In the genomic region with DNA sequence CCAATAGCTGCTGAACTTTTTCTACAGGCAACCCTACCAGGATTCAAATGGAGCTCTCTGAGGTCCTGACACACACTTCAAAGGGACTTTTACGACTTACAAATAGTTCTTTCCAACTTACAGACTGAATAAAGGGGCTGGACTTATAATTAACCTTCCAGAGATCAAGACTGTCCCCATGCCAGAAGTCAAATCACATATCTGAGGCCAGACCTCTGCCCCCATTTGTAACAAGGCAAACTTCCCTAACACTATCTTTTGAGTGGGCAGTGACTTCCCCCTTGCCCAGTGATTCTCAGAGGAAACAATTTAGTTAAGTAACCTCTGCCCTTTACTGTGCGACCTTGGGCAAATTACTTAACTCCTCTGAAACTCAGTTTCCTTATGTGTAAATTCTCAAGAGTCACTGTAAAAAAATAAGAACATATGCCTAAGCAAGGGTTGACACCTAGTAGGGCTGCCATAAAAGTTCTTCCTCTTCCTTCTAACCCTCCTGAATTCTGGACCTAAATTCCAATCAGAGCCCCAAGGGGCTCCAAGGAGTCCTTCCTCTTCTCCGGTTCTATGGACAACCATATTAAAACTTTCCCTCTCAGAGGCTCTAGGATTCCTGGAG, we compare ENCODE assay signal across 8 cellular contexts. TPM values are rescaled to one million over a fixed set of nuclear protein-coding genes. Genes with fewer than 3 reads are reported as not detected.
DNase-seq lines count a peak whose midpoint lies in the region; ATAC-seq, FAIRE-seq and TF ChIP-seq lines count a peak whose summit lies in the region.

No MANE protein-coding gene starts in this region.

- no peak for FAIRE-seq in HTR-8/SVneo (lab: Jason Lieb, UNC)

- peak overlapping the region; percentile 96 to 97 for H3K4me3 ChIP-seq in muscle layer of duodenum (ENCODE audit: low read depth in 1 of 2, low read length in 2 of 2)

- no peak for ATAC-seq in GM18873 (IDR thresholded peaks at IDR 0.05; ENCODE audit: low FRiP score, unreplicated experiment)
- ATAC-seq in HG02973 (IDR thresholded peaks at IDR 0.05; ENCODE audit: unreplicated experiment), result no peak

- H3K27ac ChIP-seq in muscle layer of duodenum (ENCODE audit: low read length), result peak overlapping the region; percentile 98

- H3K4me1 ChIP-seq in muscle layer of duodenum (ENCODE audit: control insufficient read depth in 1 of 2, insufficient read depth in 2 of 2, low read length in 2 of 2), result peaks cover 24 to 46% of the 10 kb centered on the region in 2 donors

- H3K27me3 Mint-ChIP-seq in chondrocyte (ENCODE audit: low read depth), result no peaks in the 10 kb centered on the region

- peak overlapping the region; percentile 92 for H3K27ac Mint-ChIP-seq in chondrocyte (ENCODE audit: unreplicated experiment)

- H3K9me3 ChIP-seq in muscle layer of duodenum (ENCODE audit: control insufficient read depth in 1 of 2, low read length in 2 of 2), result no peaks in the 10 kb centered on the region

- no peaks in the 10 kb centered on the region for H3K36me3 Mint-ChIP-seq in chondrocyte (ENCODE audit: low read depth)

- no peak for TF ChIP-seq CTCF in chondrocyte (IDR thresholded peaks at IDR 0.05)

- DNase-seq in OCI-M1 (lab: John Stamatoyannopoulos, UW) (peak; percentile 71), chondrocyte (ENCODE audit: low spot score) (no peak), NCI-H2171 treated with DMSO at 0.1 percent for 48 hours (lab: John Stamatoyannopoulos, UW) (no peak), HTR-8/SVneo (ENCODE audit: insufficient read length, low spot score) (no peak)

- no peaks in the 10 kb centered on the region for H3K36me3 ChIP-seq in muscle layer of duodenum (ENCODE audit: control insufficient read depth in 1 of 2, insufficient read depth in 2 of 2, low read length in 2 of 2)

- no peaks in the 10 kb centered on the region for H3K27me3 ChIP-seq in muscle layer of duodenum (ENCODE audit: low read depth, low read length)

- peak overlapping the region; percentile 93 for H3K4me3 Mint-ChIP-seq in chondrocyte (ENCODE audit: unreplicated experiment)

- peak; percentile 29 for TF ChIP-seq POLR2A in GM19099 (IDR thresholded peaks at IDR 0.05; ENCODE audit: extremely low read depth, insufficient read length, low read depth)

- H3K4me1 Mint-ChIP-seq in chondrocyte (ENCODE audit: low read depth), result peaks cover 41% of the 10 kb centered on the region

- no peaks in the 10 kb centered on the region for H3K9me3 Mint-ChIP-seq in chondrocyte (ENCODE audit: low read depth)

RNA-seq across cellular contexts. Expression of a gene that starts 1.3 kb away (rescaled TPM):
- total RNA-seq in chondrocyte, result 114 to 136 TPM (median 128 TPM) in 3 replicates
